ENCODE assay signal across 2 cellular contexts in the genomic region with DNA sequence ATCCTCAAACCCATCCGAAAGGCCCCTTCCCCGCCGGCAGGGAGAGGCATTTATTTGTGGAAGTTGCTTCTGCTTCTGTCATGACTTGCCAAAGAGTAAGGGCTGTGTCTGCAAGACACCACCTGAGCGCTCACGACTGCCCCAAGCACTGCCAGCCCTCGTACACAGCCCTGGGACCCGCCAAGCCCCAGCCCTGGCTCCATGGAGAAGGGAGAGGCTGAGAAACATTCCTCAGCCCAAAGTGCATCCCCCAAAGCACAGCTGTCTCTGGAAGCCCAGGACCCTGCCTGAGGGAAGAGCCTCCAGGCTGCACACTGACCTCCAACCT.
TF ChIP-seq lines count a peak whose summit lies in the region.

No MANE protein-coding gene starts in this region.

TF ChIP-seq in HCT116, 20 proteins besides CTCF, POLR2A, EP300 and RAD21:
- TF ChIP-seq SRF (IDR thresholded peaks at IDR 0.05; ENCODE audit: low read depth) (no peak), CEBPB (IDR thresholded peaks at IDR 0.05; ENCODE audit: low read depth) (no peak), EZH2phosphoT487 (IDR thresholded peaks at IDR 0.05; ENCODE audit: borderline replicate concordance) (no peak)

TF ChIP-seq in K562, 482 proteins besides CTCF, POLR2A, EP300 and RAD21:
- TF ChIP-seq TFE3 (CRISPR knock-in tag; IDR thresholded peaks at IDR 0.05) (no peak), GABPA (tag; conservative IDR thresholded peaks at IDR 0.05; ENCODE audit: low read depth) (0 out of 2 replicates have a peak, but pooled peaks have one; percentile 24), NR3C1 (CRISPR knock-in tag; IDR thresholded peaks at IDR 0.05) (0 out of 2 replicates have a peak, but pooled peaks have one; percentile 9)
